In the genomic region with DNA sequence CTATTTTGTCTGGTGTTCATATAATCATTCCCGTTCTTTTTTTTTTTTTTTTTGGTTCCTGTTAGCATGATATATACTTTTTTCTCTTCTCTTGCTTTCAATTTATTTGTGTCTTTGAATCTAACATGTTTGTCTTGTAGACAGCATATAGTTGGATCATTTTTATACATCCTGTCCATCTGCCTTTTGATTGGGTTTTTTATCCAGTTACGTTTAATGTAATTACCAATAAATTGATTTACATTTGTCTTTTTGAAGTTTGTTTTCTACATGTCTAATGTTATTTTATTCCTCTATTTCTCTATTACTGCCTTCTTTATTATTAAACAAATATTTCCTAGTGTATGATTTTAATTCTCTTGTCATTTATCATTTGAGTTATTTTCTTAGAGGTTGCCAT, we compare ENCODE assay signal across 1 cellular context.
TF ChIP-seq lines count a peak whose summit lies in the region.

No MANE protein-coding gene starts in this region.

TF ChIP-seq in K562, 482 proteins besides CTCF, POLR2A, EP300 and RAD21 (continued from another document):
- TF ChIP-seq, protein P1, sequence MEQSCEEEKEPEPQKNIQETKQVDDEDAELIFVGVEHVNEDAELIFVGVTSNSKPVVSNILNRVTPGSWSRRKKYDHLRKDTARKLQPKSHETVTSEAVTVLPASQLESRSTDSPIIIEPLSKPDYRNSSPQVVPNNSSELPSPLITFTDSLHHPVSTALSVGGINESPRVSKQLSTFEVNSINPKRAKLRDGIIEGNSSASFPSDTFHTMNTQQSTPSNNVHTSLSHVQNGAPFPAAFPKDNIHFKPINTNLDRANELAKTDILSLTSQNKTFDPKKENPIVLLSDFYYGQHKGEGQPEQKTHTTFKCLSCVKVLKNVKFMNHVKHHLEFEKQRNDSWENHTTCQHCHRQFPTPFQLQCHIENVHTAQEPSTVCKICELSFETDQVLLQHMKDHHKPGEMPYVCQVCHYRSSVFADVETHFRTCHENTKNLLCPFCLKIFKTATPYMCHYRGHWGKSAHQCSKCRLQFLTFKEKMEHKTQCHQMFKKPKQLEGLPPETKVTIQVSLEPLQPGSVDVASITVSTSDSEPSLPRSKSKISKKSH (CRISPR knock-in tag; IDR thresholded peaks at IDR 0.05): no peak
